ENCODE assay signal across 8 cellular contexts in the genomic region with DNA sequence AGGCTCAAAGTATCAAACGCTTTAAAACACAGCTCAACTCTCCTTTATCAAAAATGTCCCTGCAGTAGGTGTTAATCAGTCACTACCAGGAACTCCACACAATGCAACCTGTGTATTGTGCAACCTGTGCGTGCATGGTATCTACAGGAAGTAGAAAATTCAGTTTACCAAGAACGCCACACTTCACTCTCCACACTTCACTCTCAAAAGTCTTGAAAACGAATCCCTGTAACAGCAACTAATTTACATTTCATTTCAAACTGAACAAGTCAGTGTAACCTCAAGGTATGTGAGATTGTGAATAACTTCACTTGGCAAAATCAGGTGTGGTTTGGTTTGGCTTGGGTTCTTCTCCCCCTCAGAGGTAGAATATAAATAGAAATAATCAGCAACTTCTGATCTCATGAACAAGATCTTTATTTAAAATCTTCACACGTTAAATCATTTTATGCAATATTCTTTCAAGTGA. TPM values are rescaled to one million over a fixed set of nuclear protein-coding genes. Genes with fewer than 3 reads are reported as not detected.
DNase-seq lines count a peak whose midpoint lies in the region; ATAC-seq and TF ChIP-seq lines count a peak whose summit lies in the region.

No MANE protein-coding gene starts in this region.

- H3K4me3 ChIP-seq in GM08714 (ENCODE audit: low read length), result peak overlapping the region; percentile 99; the same call in 1 of the 2 replicates
- H3K4me3 ChIP-seq in SK-N-MC, result peak overlapping the region; percentile 91
- H3K4me3 ChIP-seq in fibroblast of lung (replicated peaks in 1 of 4; ENCODE audit: control extremely low read depth in 1 of 4, insufficient read depth in 1 of 4, low read depth in 3 of 4, low read length in 4 of 4), result no peak overlapping the region
- peak overlapping the region in 7 of 8 donors; percentile 70 to 97 (median 83) for H3K4me3 ChIP-seq in spleen

- no peaks in the 10 kb centered on the region for H3K9me3 ChIP-seq in SK-N-MC (ENCODE audit: low read depth, low read length)
- no peaks in the 10 kb centered on the region for H3K9me3 ChIP-seq in fibroblast of lung (ENCODE audit: control insufficient read depth, insufficient read depth, low read depth, low read length)
- no peaks in the 10 kb centered on the region for H3K9me3 ChIP-seq in spleen

- DNase-seq in SK-N-MC (ENCODE audit: low read depth, low spot score) (no peak), fibroblast of lung (ENCODE audit: low read depth in 2 of 2) (no peak), spleen (no peak), substantia nigra (lab: John Stamatoyannopoulos, UW) (no peak)

- no peak for TF ChIP-seq POLR2A in spleen (IDR thresholded peaks at IDR 0.05)

- 19 to 47% (median 32%) methylated on average over 5 of the region's 5 CpGs for WGBS in spleen, 5 donors

- H3K27me3 ChIP-seq in fibroblast of lung (ENCODE audit: control insufficient read depth, insufficient read depth, low read length), result no peaks in the 10 kb centered on the region
- H3K27me3 ChIP-seq in spleen (replicated peaks in 1 of 7), result no peaks in the 10 kb centered on the region

- H3K9ac ChIP-seq in SK-N-MC (ENCODE audit: insufficient read length), result no peak overlapping the region
- H3K9ac ChIP-seq in fibroblast of lung (ENCODE audit: insufficient read depth, low read length), result no peak overlapping the region

- H3K36me3 ChIP-seq in SK-N-MC (ENCODE audit: insufficient read depth, low read length) (no peaks in the 10 kb centered on the region), fibroblast of lung (ENCODE audit: control insufficient read depth, insufficient read depth, low read length) (no peaks in the 10 kb centered on the region), spleen (peaks cover 0 to 4% (median 0%) of the 10 kb centered on the region in 6 donors)

- H4K20me1 ChIP-seq in fibroblast of lung (ENCODE audit: control insufficient read depth, extremely low read depth, insufficient read depth, low read length), result no peaks in the 10 kb centered on the region

- intact Hi-C loops in spleen (cut with DNase I; ENCODE audit: low total_unique reads), result no loop called here

- no peak overlapping the region for H3K27ac ChIP-seq in SK-N-MC
- no peak overlapping the region for H3K27ac ChIP-seq in fibroblast of lung (ENCODE audit: insufficient read depth, low read length)
- H3K27ac ChIP-seq in spleen, result peak overlapping the region in 7 of 8 donors; percentile 95 to 99 (median 98)
- no peak overlapping the region for H3K27ac ChIP-seq in substantia nigra (ENCODE audit: low read depth, low read length, poor library complexity, severe bottlenecking)

- H3K79me2 ChIP-seq in fibroblast of lung (ENCODE audit: control insufficient read depth, insufficient read depth, low read length), result no peaks in the 10 kb centered on the region

- TF ChIP-seq CTCF in fibroblast of lung (conservative IDR thresholded peaks at IDR 0.05 in 1 of 2, IDR thresholded peaks at IDR 0.05 in 1 of 2; ENCODE audit: low read depth in 1 of 2, low read length in 2 of 2) (no peak), spleen (IDR thresholded peaks at IDR 0.05 in 8 of 11, conservative IDR thresholded peaks at IDR 0.05 in 3 of 11) (no peak)

- H3K4me1 ChIP-seq in fibroblast of lung (ENCODE audit: control insufficient read depth, extremely low read depth, insufficient read depth, low read length), result no peaks in the 10 kb centered on the region
- peaks cover 14 to 64% (median 28%) of the 10 kb centered on the region in 6 donors for H3K4me1 ChIP-seq in spleen

- no peak overlapping the region for H2AFZ ChIP-seq in fibroblast of lung (ENCODE audit: low read length)

- ATAC-seq in HG02884 (IDR thresholded peaks at IDR 0.05; ENCODE audit: unreplicated experiment) (peak; percentile 33), GM19452 (IDR thresholded peaks at IDR 0.05; ENCODE audit: unreplicated experiment) (no peak), GM21515 (IDR thresholded peaks at IDR 0.05; ENCODE audit: unreplicated experiment) (no peak)

- H3K4me2 ChIP-seq in fibroblast of lung (ENCODE audit: extremely low read depth, insufficient read depth, low read length), result peak overlapping the region; percentile 8

RNA-seq across cellular contexts. Expression of a gene that starts 1.6 kb away (rescaled TPM):
- total RNA-seq in fibroblast of lung, result 7.6 and 9.5 TPM in 2 replicates
- polyA plus RNA-seq in fibroblast of lung, result 1.2 and 1.8 TPM in 2 replicates
- polyA plus RNA-seq in fibroblast of lung (2012), result 1.4 and 1.5 TPM in 2 replicates
- polyA minus RNA-seq in fibroblast of lung (ENCODE audit: low replicate concordance), result 2.9 TPM in 2 replicates
- 10 to 100 TPM; 27.0 to 55.2 (median 35.5) TPM for total RNA-seq in spleen
- polyA plus RNA-seq in spleen, result 1 to 10 TPM; 1.2 to 3.0 (median 1.8) TPM

Comparison
In these comparisons a context has a peak if more than half of its experiments do, and no peak if none do; other contexts are left out.
1. H3K4me3 ChIP-seq: peak in GM08714 (single experiment), SK-N-MC (single experiment) and spleen (7 of 8); none in fibroblast of lung (0 of 4).
2. H3K27ac ChIP-seq: peak in spleen (7 of 8); none in SK-N-MC (single experiment), fibroblast of lung (single experiment) and substantia nigra (single experiment).